1 cellular context compared by ENCODE assay signal in the genomic region with DNA sequence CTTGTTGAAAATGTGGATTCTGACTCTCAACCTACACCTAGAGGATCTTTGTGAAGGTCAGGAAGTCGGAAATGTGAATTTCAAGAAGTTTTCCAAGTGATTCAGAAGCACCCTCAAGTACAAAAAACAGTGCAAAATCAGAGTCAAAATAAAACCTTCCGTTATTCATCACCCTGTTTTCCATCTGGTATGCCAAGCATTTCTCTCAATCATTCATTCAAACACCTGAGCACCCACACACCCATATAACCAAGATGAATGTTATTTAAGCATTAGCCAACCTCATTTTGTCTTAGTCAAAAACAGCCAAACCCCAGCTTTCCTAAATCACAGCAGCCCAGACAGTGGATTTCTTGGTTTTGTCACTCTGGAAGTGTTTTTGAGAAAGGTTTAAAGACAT.
TF ChIP-seq lines count a peak whose summit lies in the region.

No MANE protein-coding gene starts in this region.

TF ChIP-seq in GM23338, 12 proteins besides CTCF, POLR2A, EP300 and RAD21 (continued from another document):
- TF ChIP-seq, protein P1, sequence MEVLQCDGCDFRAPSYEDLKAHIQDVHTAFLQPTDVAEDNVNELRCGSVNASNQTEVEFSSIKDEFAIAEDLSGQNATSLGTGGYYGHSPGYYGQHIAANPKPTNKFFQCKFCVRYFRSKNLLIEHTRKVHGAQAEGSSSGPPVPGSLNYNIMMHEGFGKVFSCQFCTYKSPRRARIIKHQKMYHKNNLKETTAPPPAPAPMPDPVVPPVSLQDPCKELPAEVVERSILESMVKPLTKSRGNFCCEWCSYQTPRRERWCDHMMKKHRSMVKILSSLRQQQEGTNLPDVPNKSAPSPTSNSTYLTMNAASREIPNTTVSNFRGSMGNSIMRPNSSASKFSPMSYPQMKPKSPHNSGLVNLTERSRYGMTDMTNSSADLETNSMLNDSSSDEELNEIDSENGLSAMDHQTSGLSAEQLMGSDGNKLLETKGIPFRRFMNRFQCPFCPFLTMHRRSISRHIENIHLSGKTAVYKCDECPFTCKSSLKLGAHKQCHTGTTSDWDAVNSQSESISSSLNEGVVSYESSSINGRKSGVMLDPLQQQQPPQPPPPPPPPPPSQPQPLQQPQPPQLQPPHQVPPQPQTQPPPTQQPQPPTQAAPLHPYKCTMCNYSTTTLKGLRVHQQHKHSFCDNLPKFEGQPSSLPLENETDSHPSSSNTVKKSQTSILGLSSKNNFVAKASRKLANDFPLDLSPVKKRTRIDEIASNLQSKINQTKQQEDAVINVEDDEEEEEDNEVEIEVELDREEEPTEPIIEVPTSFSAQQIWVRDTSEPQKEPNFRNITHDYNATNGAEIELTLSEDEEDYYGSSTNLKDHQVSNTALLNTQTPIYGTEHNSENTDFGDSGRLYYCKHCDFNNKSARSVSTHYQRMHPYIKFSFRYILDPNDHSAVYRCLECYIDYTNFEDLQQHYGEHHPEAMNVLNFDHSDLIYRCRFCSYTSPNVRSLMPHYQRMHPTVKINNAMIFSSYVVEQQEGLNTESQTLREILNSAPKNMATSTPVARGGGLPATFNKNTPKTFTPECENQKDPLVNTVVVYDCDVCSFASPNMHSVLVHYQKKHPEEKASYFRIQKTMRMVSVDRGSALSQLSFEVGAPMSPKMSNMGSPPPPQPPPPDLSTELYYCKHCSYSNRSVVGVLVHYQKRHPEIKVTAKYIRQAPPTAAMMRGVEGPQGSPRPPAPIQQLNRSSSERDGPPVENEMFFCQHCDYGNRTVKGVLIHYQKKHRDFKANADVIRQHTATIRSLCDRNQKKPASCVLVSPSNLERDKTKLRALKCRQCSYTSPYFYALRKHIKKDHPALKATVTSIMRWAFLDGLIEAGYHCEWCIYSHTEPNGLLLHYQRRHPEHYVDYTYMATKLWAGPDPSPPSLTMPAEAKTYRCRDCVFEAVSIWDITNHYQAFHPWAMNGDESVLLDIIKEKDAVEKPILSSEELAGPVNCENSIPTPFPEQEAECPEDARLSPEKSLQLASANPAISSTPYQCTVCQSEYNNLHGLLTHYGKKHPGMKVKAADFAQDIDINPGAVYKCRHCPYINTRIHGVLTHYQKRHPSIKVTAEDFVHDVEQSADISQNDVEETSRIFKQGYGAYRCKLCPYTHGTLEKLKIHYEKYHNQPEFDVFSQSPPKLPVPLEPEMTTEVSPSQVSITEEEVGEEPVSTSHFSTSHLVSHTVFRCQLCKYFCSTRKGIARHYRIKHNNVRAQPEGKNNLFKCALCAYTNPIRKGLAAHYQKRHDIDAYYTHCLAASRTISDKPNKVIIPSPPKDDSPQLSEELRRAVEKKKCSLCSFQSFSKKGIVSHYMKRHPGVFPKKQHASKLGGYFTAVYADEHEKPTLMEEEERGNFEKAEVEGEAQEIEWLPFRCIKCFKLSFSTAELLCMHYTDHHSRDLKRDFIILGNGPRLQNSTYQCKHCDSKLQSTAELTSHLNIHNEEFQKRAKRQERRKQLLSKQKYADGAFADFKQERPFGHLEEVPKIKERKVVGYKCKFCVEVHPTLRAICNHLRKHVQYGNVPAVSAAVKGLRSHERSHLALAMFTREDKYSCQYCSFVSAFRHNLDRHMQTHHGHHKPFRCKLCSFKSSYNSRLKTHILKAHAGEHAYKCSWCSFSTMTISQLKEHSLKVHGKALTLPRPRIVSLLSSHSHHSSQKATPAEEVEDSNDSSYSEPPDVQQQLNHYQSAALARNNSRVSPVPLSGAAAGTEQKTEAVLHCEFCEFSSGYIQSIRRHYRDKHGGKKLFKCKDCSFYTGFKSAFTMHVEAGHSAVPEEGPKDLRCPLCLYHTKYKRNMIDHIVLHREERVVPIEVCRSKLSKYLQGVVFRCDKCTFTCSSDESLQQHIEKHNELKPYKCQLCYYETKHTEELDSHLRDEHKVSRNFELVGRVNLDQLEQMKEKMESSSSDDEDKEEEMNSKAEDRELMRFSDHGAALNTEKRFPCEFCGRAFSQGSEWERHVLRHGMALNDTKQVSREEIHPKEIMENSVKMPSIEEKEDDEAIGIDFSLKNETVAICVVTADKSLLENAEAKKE (CRISPR knock-in tag; IDR thresholded peaks at IDR 0.05), result no peak
- TF ChIP-seq, protein P2, sequence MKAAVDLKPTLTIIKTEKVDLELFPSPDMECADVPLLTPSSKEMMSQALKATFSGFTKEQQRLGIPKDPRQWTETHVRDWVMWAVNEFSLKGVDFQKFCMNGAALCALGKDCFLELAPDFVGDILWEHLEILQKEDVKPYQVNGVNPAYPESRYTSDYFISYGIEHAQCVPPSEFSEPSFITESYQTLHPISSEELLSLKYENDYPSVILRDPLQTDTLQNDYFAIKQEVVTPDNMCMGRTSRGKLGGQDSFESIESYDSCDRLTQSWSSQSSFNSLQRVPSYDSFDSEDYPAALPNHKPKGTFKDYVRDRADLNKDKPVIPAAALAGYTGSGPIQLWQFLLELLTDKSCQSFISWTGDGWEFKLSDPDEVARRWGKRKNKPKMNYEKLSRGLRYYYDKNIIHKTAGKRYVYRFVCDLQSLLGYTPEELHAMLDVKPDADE (IDR thresholded peaks at IDR 0.05), result no peak
- TF ChIP-seq EZH2phosphoT487 (IDR thresholded peaks at IDR 0.05; ENCODE audit: unreplicated experiment), result no peak
